Comparison of ENCODE assay signal across 1 cellular context in the genomic region with DNA sequence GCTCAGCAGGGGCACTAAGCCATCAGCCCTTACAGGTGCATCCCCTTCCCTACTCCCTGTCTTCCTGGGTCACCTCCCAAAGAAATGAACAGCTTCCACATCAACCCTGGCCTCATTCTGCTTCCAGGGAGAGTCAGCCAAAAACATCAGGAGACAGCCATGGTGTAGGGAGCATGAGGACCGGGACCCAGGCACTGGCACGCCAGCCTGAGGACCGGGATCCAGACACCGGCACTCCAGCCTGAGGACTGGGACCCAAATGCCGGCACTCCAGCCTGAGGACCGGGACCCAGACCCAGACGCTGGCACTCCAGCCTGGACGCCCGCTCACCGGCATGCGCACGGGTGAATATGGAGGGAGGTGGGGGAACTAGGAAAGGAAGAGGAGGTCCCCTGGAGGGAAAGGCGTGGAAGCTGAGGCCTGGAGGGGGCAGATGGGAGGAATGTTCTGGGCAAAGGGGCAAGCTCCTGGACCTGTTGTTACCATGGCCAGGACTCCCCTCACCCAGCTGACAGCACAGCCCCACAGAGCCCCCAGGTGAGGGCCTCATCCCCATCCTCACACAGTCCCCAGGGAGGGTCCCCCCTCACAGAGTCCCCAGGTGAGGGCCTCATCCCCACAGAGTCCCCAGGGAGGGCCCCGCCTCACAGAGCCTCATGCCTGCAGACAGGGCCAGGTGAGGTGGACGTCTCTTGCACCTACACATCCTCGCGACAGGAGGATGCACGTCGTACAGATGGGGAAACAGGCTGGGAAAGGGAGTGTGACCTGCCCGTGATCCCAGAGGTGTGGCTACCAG.
TF ChIP-seq lines count a peak whose summit lies in the region.

No MANE protein-coding gene starts in this region.

TF ChIP-seq in H1, 55 proteins besides CTCF, POLR2A, EP300 and RAD21:
- no peak for TF ChIP-seq SAP30 (IDR thresholded peaks at IDR 0.05; ENCODE audit: insufficient read depth, insufficient replicate concordance, low read length)
- TF ChIP-seq HDAC6 (IDR thresholded peaks at IDR 0.05; ENCODE audit: low read depth, low read length) = no peak
- no peak for TF ChIP-seq MAFK (IDR thresholded peaks at IDR 0.05; ENCODE audit: low read depth, low read length)
- TF ChIP-seq SIN3A (conservative IDR thresholded peaks at IDR 0.05 in 1 of 2, IDR thresholded peaks at IDR 0.05 in 1 of 2; ENCODE audit: low read depth in 1 of 2, low read length in 2 of 2) = no peak
- no peak for TF ChIP-seq ZNF274 (IDR thresholded peaks at IDR 0.05; ENCODE audit: borderline replicate concordance, extremely low read depth, low read length)
- no peak for TF ChIP-seq RXRA (IDR thresholded peaks at IDR 0.05; ENCODE audit: insufficient read depth, low read depth, low read length)
- no peak for TF ChIP-seq ASH2L (IDR thresholded peaks at IDR 0.05; ENCODE audit: low read length)
- no peak for TF ChIP-seq KDM1A (IDR thresholded peaks at IDR 0.05; ENCODE audit: borderline replicate concordance, low read length)
- no peak for TF ChIP-seq JUND (IDR thresholded peaks at IDR 0.05; ENCODE audit: low read length)
- no peak for TF ChIP-seq RFX5 (IDR thresholded peaks at IDR 0.05; ENCODE audit: borderline replicate concordance, low read depth, low read length)
- no peak for TF ChIP-seq BACH1 (IDR thresholded peaks at IDR 0.05; ENCODE audit: low read length)
- TF ChIP-seq POLR2AphosphoS5 (IDR thresholded peaks at IDR 0.05; ENCODE audit: low read depth, low read length) = no peak
- TF ChIP-seq SUZ12 (IDR thresholded peaks at IDR 0.05; ENCODE audit: low read length) = no peak
- TF ChIP-seq, protein P1, sequence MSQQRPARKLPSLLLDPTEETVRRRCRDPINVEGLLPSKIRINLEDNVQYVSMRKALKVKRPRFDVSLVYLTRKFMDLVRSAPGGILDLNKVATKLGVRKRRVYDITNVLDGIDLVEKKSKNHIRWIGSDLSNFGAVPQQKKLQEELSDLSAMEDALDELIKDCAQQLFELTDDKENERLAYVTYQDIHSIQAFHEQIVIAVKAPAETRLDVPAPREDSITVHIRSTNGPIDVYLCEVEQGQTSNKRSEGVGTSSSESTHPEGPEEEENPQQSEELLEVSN (IDR thresholded peaks at IDR 0.05) = no peak
- TF ChIP-seq ATF2 (IDR thresholded peaks at IDR 0.05; ENCODE audit: low read length) = no peak
- TF ChIP-seq CBX5 (IDR thresholded peaks at IDR 0.05; ENCODE audit: low read depth, low read length) = no peak
